In genomic region chr7:36514289-36515243, GRCh38 we compare ENCODE assay signal across 15 cellular contexts.
DNase-seq lines count a peak whose midpoint lies in the region; ATAC-seq and TF ChIP-seq lines count a peak whose summit lies in the region.
"Had no signal": no experiment of that assay in that cellular context is flagged by ENCODE, and none has a peak within 500 bp of the region (broad histone marks: within the 10 kb centered on the region; RNA-seq: fewer than 3 reads in every experiment).

No MANE protein-coding gene starts in this region.

- H2AFZ ChIP-seq in neural progenitor cell (replicated peaks): peak overlapping the region; percentile 12

- H3K9ac ChIP-seq in neural progenitor cell (no peak overlapping the region), colonic mucosa (ENCODE audit: low read depth in 2 of 2, low read length in 2 of 2) (no peak overlapping the region)

- no peak for TF ChIP-seq CTCF in neural progenitor cell (IDR thresholded peaks at IDR 0.05)
- no peak for TF ChIP-seq CTCF in colonic mucosa (IDR thresholded peaks at IDR 0.05)

- intact Hi-C loops in Right ventricle myocardium inferior (cut with DNase I) (no loop called here), colonic mucosa (cut with DNase I) (no loop called here)

- no peaks in the 10 kb centered on the region for H3K36me3 ChIP-seq in neural progenitor cell
- no peaks in the 10 kb centered on the region for H3K36me3 ChIP-seq in MG63
- H3K36me3 ChIP-seq in colonic mucosa: no peaks in the 10 kb centered on the region
- H3K36me3 ChIP-seq: thyroid gland had no signal

- peaks cover 60% of the 10 kb centered on the region for H3K36me3 Mint-ChIP-seq in effector memory CD8-positive, alpha-beta T cell (ENCODE audit: insufficient read depth)
- H3K36me3 Mint-ChIP-seq in neural progenitor cell: no peaks in the 10 kb centered on the region

- H4K20me1 ChIP-seq in neural progenitor cell (ENCODE audit: low read depth): no peaks in the 10 kb centered on the region

- H3K27me3 ChIP-seq in neural progenitor cell: no peaks in the 10 kb centered on the region
- no peaks in the 10 kb centered on the region for H3K27me3 ChIP-seq in MG63
- no peaks in the 10 kb centered on the region for H3K27me3 ChIP-seq in colonic mucosa
- H3K27me3 ChIP-seq: thyroid gland had no signal

- peaks cover 4 to 9% of the 10 kb centered on the region in 2 donors for H3K9me3 Mint-ChIP-seq in effector memory CD8-positive, alpha-beta T cell
- no peaks in the 10 kb centered on the region for H3K9me3 Mint-ChIP-seq in neural progenitor cell
- H3K9me3 Mint-ChIP-seq: activated CD4-positive, alpha-beta T cell treated with anti-CD3 and anti-CD28 coated beads, Interleukin-2, amount 10 ng/mL, durations not matched to agents 24 days and 14 days; CD4-positive, alpha-beta T cell; T-cell had no signal

- no peaks in the 10 kb centered on the region for H3K9me3 ChIP-seq in neural progenitor cell (ENCODE audit: low read depth)
- no peaks in the 10 kb centered on the region for H3K9me3 ChIP-seq in MG63
- no peaks in the 10 kb centered on the region for H3K9me3 ChIP-seq in colonic mucosa
- H3K9me3 ChIP-seq: thyroid gland had no signal

- peaks cover 6% of the 10 kb centered on the region for H3K4me1 ChIP-seq in neural progenitor cell
- H3K4me1 ChIP-seq in colonic mucosa: no peaks in the 10 kb centered on the region
- H3K4me1 ChIP-seq: thyroid gland had no signal

- peak; percentile 95 for DNase-seq in G401 (ENCODE audit: low spot score)
- peak; percentile 43 to 74 for DNase-seq in NCI-H446 (lab: John Stamatoyannopoulos, UW)
- DNase-seq in effector memory CD8-positive, alpha-beta T cell: no peak
- DNase-seq in neural progenitor cell (ENCODE audit: low spot score): no peak
- DNase-seq in Right ventricle myocardium inferior (ENCODE audit: missing footprints): no peak
- no peak for DNase-seq in MG63
- DNase-seq in colonic mucosa: no peak
- DNase-seq: activated CD4-positive, alpha-beta T cell treated with anti-CD3 and anti-CD28 coated beads, Interleukin-2, amount 10 ng/mL, durations not matched to agents 24 days and 14 days; activated effector memory CD4-positive, alpha-beta T cell treated with anti-CD3 and anti-CD28 coated beads, Interleukin-2, amount 50 U/mL, for 16 hours; CD4-positive, alpha-beta T cell; NCI-H187; T-cell; thyroid gland had no signal

- H3K4me1 Mint-ChIP-seq in effector memory CD8-positive, alpha-beta T cell (ENCODE audit: low read depth in 2 of 2): peaks cover 13 to 35% of the 10 kb centered on the region in 2 donors
- peaks cover 14% of the 10 kb centered on the region for H3K4me1 Mint-ChIP-seq in neural progenitor cell

- in situ Hi-C loops in G401 (cut with HindIII; ENCODE audit: low sequenced_read_pairs): no loop called here

- peaks cover 6% of the 10 kb centered on the region for H3F3A ChIP-seq in neural progenitor cell (ENCODE audit: low read depth)

- H3K27me3 Mint-ChIP-seq in effector memory CD8-positive, alpha-beta T cell: no peaks in the 10 kb centered on the region
- H3K27me3 Mint-ChIP-seq in neural progenitor cell (ENCODE audit: insufficient read depth, low read depth): peaks cover 20% of the 10 kb centered on the region
- H3K27me3 Mint-ChIP-seq: activated CD4-positive, alpha-beta T cell treated with anti-CD3 and anti-CD28 coated beads, Interleukin-2, amount 10 ng/mL, durations not matched to agents 24 days and 14 days; CD4-positive, alpha-beta T cell; T-cell had no signal

- peak overlapping the region; percentile 58 for H3K27ac ChIP-seq in neural progenitor cell
- no peak overlapping the region for H3K27ac ChIP-seq in colonic mucosa
- H3K27ac ChIP-seq: thyroid gland had no signal

- ATAC-seq in effector memory CD8-positive, alpha-beta T cell (replicated peaks): peak; percentile 25
- ATAC-seq in Right ventricle myocardium inferior: no peak
- ATAC-seq in HG02973 (IDR thresholded peaks at IDR 0.05; ENCODE audit: unreplicated experiment): no peak
- ATAC-seq: T-cell had no signal

- H3K79me2 ChIP-seq in neural progenitor cell (ENCODE audit: low read depth): no peaks in the 10 kb centered on the region

- no peak overlapping the region for H3K4me2 ChIP-seq in neural progenitor cell
- H3K4me2 ChIP-seq: smooth muscle cell had no signal

- peak overlapping the region; percentile 32 to 91 for H3K27ac Mint-ChIP-seq in effector memory CD8-positive, alpha-beta T cell
- H3K27ac Mint-ChIP-seq in neural progenitor cell: peak overlapping the region; percentile 34
- H3K27ac Mint-ChIP-seq: activated CD4-positive, alpha-beta T cell treated with anti-CD3 and anti-CD28 coated beads, Interleukin-2, amount 10 ng/mL, durations not matched to agents 24 days and 14 days; CD4-positive, alpha-beta T cell; T-cell had no signal

- no peak overlapping the region for H3K4me3 Mint-ChIP-seq in effector memory CD8-positive, alpha-beta T cell
- H3K4me3 Mint-ChIP-seq in neural progenitor cell: no peak overlapping the region
- H3K4me3 Mint-ChIP-seq: activated CD4-positive, alpha-beta T cell treated with anti-CD3 and anti-CD28 coated beads, Interleukin-2, amount 10 ng/mL, durations not matched to agents 24 days and 14 days; CD4-positive, alpha-beta T cell; T-cell had no signal

- H3K4me3 ChIP-seq in neural progenitor cell (no peak overlapping the region), MG63 (no peak overlapping the region), colonic mucosa (no peak overlapping the region)
- H3K4me3 ChIP-seq: smooth muscle cell, thyroid gland had no signal

Comparison
In these comparisons a context has a peak if more than half of its experiments do, and no peak if none do; other contexts are left out.
1. DNase-seq: peak in G401 (single experiment) and NCI-H446 (2 of 2); none in effector memory CD8-positive, alpha-beta T cell (0 of 3), neural progenitor cell (single experiment), Right ventricle myocardium inferior (single experiment), MG63 (single experiment) and colonic mucosa (single experiment).